Comparison of ENCODE assay signal across 21 cellular contexts in genomic region chr9:108698801-108699200, GRCh38.
"Had no signal": no experiment of that assay in that cellular context is flagged by ENCODE, and none has a peak within 500 bp of the region (broad histone marks: within the 10 kb centered on the region; RNA-seq: fewer than 3 reads in every experiment).

No MANE protein-coding gene starts in this region.

- H3K27me3 Mint-ChIP-seq: naive B cell had no signal

- H3K4me3 Mint-ChIP-seq: mesothelial cell of epicardium had no signal

- H3K9me3 Mint-ChIP-seq: mesothelial cell of epicardium had no signal

- H3K4me1 Mint-ChIP-seq: naive B cell had no signal

- H3K9me3 ChIP-seq: gastrocnemius medialis, mucosa of descending colon had no signal

- H3K27me3 ChIP-seq: dorsolateral prefrontal cortex, esophagus muscularis mucosa, gastrocnemius medialis, left lung had no signal

- DNase-seq: dermis blood vessel endothelial cell; dorsolateral prefrontal cortex; effector CD4-positive, alpha-beta T cell; effector memory CD4-positive, alpha-beta T cell; foreskin fibroblast; foreskin melanocyte; gastrocnemius medialis; glutamatergic neuron; head of caudate nucleus; heart right ventricle; hippocampal formation; left cardiac atrium; left lung; left ventricle myocardium superior; lower lobe of right lung; mesenchymal stem cell; mucosa of descending colon; naive B cell had no signal

- H3K27ac Mint-ChIP-seq: mesothelial cell of epicardium, naive B cell had no signal

- H3K36me3 Mint-ChIP-seq: mesothelial cell of epicardium had no signal

- H3K27ac ChIP-seq: coronary artery, dorsolateral prefrontal cortex, esophagus muscularis mucosa, gastrocnemius medialis, heart right ventricle, left lung, lower lobe of right lung had no signal

- H3K4me1 ChIP-seq: gastrocnemius medialis, left lung, lower lobe of right lung had no signal

- H3K4me3 ChIP-seq: coronary artery, dorsolateral prefrontal cortex, esophagus muscularis mucosa, gastrocnemius medialis, heart right ventricle, left lung, lower lobe of right lung, mucosa of descending colon had no signal

- H3K36me3 ChIP-seq: esophagus muscularis mucosa, gastrocnemius medialis, heart right ventricle, left lung, lower lobe of right lung had no signal

- ATAC-seq: gastrocnemius medialis, heart right ventricle, left cardiac atrium, left lung, left ventricle myocardium superior, lower lobe of right lung, mucosa of descending colon had no signal
